In genomic region chr12:131676544-131676943, GRCh38 we compare ENCODE assay signal across 1 cellular context.
TF ChIP-seq lines count a peak whose summit lies in the region.

No MANE protein-coding gene starts in this region.

TF ChIP-seq in HepG2, 621 proteins besides CTCF, POLR2A, EP300 and RAD21:
- TF ChIP-seq XBP1 (CRISPR knock-in tag; IDR thresholded peaks at IDR 0.05) (no peak), MNT (IDR thresholded peaks at IDR 0.05) (peak; percentile 97), ZFY (CRISPR knock-in tag; IDR thresholded peaks at IDR 0.05) (no peak)
TF ChIP-seq in HepG2: peak in this region for 1.
